Comparison of ENCODE assay signal across 8 cellular contexts in genomic region chr6:125357515-125358256, GRCh38. TPM values are rescaled to one million over a fixed set of nuclear protein-coding genes. Genes with fewer than 3 reads are reported as not detected.
DNase-seq lines count a peak whose midpoint lies in the region; ATAC-seq, FAIRE-seq and TF ChIP-seq lines count a peak whose summit lies in the region.

No MANE protein-coding gene starts in this region.

- H3K36me3 ChIP-seq in breast epithelium (no peaks in the 10 kb centered on the region), mammary epithelial cell (ENCODE audit: insufficient read depth, low read length) (no peaks in the 10 kb centered on the region), astrocyte (ENCODE audit: insufficient read depth, low read length) (no peaks in the 10 kb centered on the region), esophagus muscularis mucosa (no peaks in the 10 kb centered on the region)

- peak; percentile 61 for ATAC-seq in HG02938 (IDR thresholded peaks at IDR 0.05; ENCODE audit: unreplicated experiment)
- ATAC-seq in stimulated activated memory B cell treated with anti-CD40 and anti-IgM and Interleukin-4, amounts not matched to agents 10 μg/mL and 1 μg/mL and 100 μg/mL, for 72 hours = peak; percentile 60

- H3K9me3 Mint-ChIP-seq in astrocyte (ENCODE audit: unreplicated experiment) = no peaks in the 10 kb centered on the region
- H3K9me3 Mint-ChIP-seq in stimulated activated memory B cell treated with anti-CD40 and anti-IgM and Interleukin-4, amounts not matched to agents 10 μg/mL and 1 μg/mL and 100 μg/mL, for 72 hours = no peaks in the 10 kb centered on the region

- no peak overlapping the region for H3K4me2 ChIP-seq in mammary epithelial cell (ENCODE audit: insufficient read depth, low read depth, low read length)
- no peak overlapping the region for H3K4me2 ChIP-seq in astrocyte (ENCODE audit: low read length)

- CTCF ChIA-PET in mammary epithelial cell (lab: Charles Lee; ENCODE audit: low non-redundant PET) = no interaction called here

- H3K79me2 ChIP-seq in mammary epithelial cell (ENCODE audit: insufficient read depth, low read length) (no peaks in the 10 kb centered on the region), astrocyte (ENCODE audit: insufficient read depth, low read length) (no peaks in the 10 kb centered on the region)

- intact Hi-C loops in breast epithelium (cut with DNase I; ENCODE audit: low total_unique reads) = no loop called here
- intact Hi-C loops in mammary epithelial cell (cut with micrococcal nuclease) = no loop called here
- intact Hi-C loops in esophagus muscularis mucosa (cut with DNase I) = no loop called here

- H3K4me3 ChIP-seq in breast epithelium = no peak overlapping the region
- H3K4me3 ChIP-seq in mammary epithelial cell (replicated peaks in 1 of 3; ENCODE audit: insufficient read depth in 1 of 3, low read depth in 2 of 3, low read length in 3 of 3) = no peak overlapping the region
- no peak overlapping the region for H3K4me3 ChIP-seq in astrocyte (ENCODE audit: insufficient read depth, low read depth, low read length)
- no peak overlapping the region for H3K4me3 ChIP-seq in esophagus muscularis mucosa

- in situ Hi-C loops in mammary epithelial cell (cut with MboI; ENCODE audit: low sequenced_read_pairs in 2 of 2) = no loop called here

- no peak for TF ChIP-seq EP300 in esophagus muscularis mucosa (IDR thresholded peaks at IDR 0.05)

- peaks cover 2% of the 10 kb centered on the region for H3K27me3 Mint-ChIP-seq in astrocyte (ENCODE audit: low read depth, unreplicated experiment)
- peaks cover 37% of the 10 kb centered on the region for H3K27me3 Mint-ChIP-seq in stimulated activated memory B cell treated with anti-CD40 and anti-IgM and Interleukin-4, amounts not matched to agents 10 μg/mL and 1 μg/mL and 100 μg/mL, for 72 hours

- H4K20me1 ChIP-seq in mammary epithelial cell (ENCODE audit: insufficient read depth, low read length) (no peaks in the 10 kb centered on the region), astrocyte (ENCODE audit: insufficient read depth, low read length) (no peaks in the 10 kb centered on the region)

- H3K4me1 ChIP-seq in breast epithelium = peaks cover 0 to 3% of the 10 kb centered on the region in 2 donors
- no peaks in the 10 kb centered on the region for H3K4me1 ChIP-seq in mammary epithelial cell (ENCODE audit: insufficient read depth, low read length)
- H3K4me1 ChIP-seq in astrocyte (ENCODE audit: insufficient read depth, low read length) = peaks cover 3% of the 10 kb centered on the region
- H3K4me1 ChIP-seq in esophagus muscularis mucosa = peaks cover 2 to 11% (median 3%) of the 10 kb centered on the region in 4 donors

- DNase-seq in breast epithelium (ENCODE audit: low spot score in 2 of 2) = peak in 1 of 2 donors; percentile 32
- no peak for DNase-seq in mammary epithelial cell
- peak; percentile 26 for DNase-seq in astrocyte (ENCODE audit: low read depth)
- no peak for DNase-seq in esophagus muscularis mucosa (ENCODE audit: extremely low spot score)
- DNase-seq in NOMO-1 treated with DMSO at 0.1 percent for 48 hours (lab: John Stamatoyannopoulos, UW; ENCODE audit: unreplicated experiment) = no peak
- DNase-seq in 8988T = no peak

- H3K4me3 Mint-ChIP-seq in astrocyte (ENCODE audit: unreplicated experiment) = no peak overlapping the region
- H3K4me3 Mint-ChIP-seq in stimulated activated memory B cell treated with anti-CD40 and anti-IgM and Interleukin-4, amounts not matched to agents 10 μg/mL and 1 μg/mL and 100 μg/mL, for 72 hours = no peak overlapping the region

- dilution Hi-C loops in mammary epithelial cell (cut with HindIII; ENCODE audit: low sequenced_read_pairs) = no loop called here

- H3K27me3 ChIP-seq in breast epithelium (no peaks in the 10 kb centered on the region), mammary epithelial cell (ENCODE audit: insufficient read depth, low read length) (peaks cover 12% of the 10 kb centered on the region), astrocyte (ENCODE audit: insufficient read depth, low read length) (peaks cover 2% of the 10 kb centered on the region), esophagus muscularis mucosa (peaks cover 0 to 3% (median 0%) of the 10 kb centered on the region in 4 donors)

- H3K27ac ChIP-seq in breast epithelium (peak overlapping the region; percentile 20 to 42), mammary epithelial cell (ENCODE audit: insufficient read depth, low read depth, low read length) (no peak overlapping the region), astrocyte (ENCODE audit: low read depth, low read length) (no peak overlapping the region), esophagus muscularis mucosa (replicated peaks in 1 of 4) (no peak overlapping the region)

- H3K9ac ChIP-seq in mammary epithelial cell (ENCODE audit: insufficient read depth, low read length) = no peak overlapping the region
- no peak overlapping the region for H3K9ac ChIP-seq in astrocyte (ENCODE audit: low read length)

- TF ChIP-seq POLR2A in breast epithelium (IDR thresholded peaks at IDR 0.05) (no peak), esophagus muscularis mucosa (IDR thresholded peaks at IDR 0.05; ENCODE audit: low read depth) (no peak)

- 26% methylated on average over 8 of the region's 8 CpGs for WGBS in mammary epithelial cell (ENCODE audit: low coverage, missing lambda C conversion rate)
- WGBS in esophagus muscularis mucosa = 36% methylated on average over 8 of the region's 8 CpGs

- peaks cover 20% of the 10 kb centered on the region for H3K4me1 Mint-ChIP-seq in astrocyte (ENCODE audit: low read depth, unreplicated experiment)
- peaks cover 14% of the 10 kb centered on the region for H3K4me1 Mint-ChIP-seq in stimulated activated memory B cell treated with anti-CD40 and anti-IgM and Interleukin-4, amounts not matched to agents 10 μg/mL and 1 μg/mL and 100 μg/mL, for 72 hours

- H2AFZ ChIP-seq in mammary epithelial cell (ENCODE audit: low read depth, low read length) (no peak overlapping the region), astrocyte (ENCODE audit: low read depth, low read length) (no peak overlapping the region)

- no peak for TF ChIP-seq CTCF in breast epithelium (IDR thresholded peaks at IDR 0.05)
- TF ChIP-seq CTCF in mammary epithelial cell (conservative IDR thresholded peaks at IDR 0.05 in 1 of 2, IDR thresholded peaks at IDR 0.05 in 1 of 2; ENCODE audit: extremely low read depth in 1 of 2, insufficient read depth in 1 of 2, low read depth in 1 of 2, low read length in 2 of 2) = no peak
- no peak for TF ChIP-seq CTCF in astrocyte (IDR thresholded peaks at IDR 0.05; ENCODE audit: insufficient read depth, low read depth, low read length)
- TF ChIP-seq CTCF in esophagus muscularis mucosa (IDR thresholded peaks at IDR 0.05) = no peak

- BruUV-seq in mammary epithelial cell (replicated peaks; lab: Mats Ljungman, UMichigan) = no TSS peak

- H3K9me3 ChIP-seq in breast epithelium (no peaks in the 10 kb centered on the region), mammary epithelial cell (replicated peaks; ENCODE audit: insufficient read depth, low read length) (no peaks in the 10 kb centered on the region), astrocyte (ENCODE audit: insufficient read depth, low read depth, low read length) (no peaks in the 10 kb centered on the region), esophagus muscularis mucosa (no peaks in the 10 kb centered on the region)

- FAIRE-seq in astrocyte (lab: Jason Lieb, UNC) = no peak

- no peak overlapping the region for H3K27ac Mint-ChIP-seq in astrocyte (ENCODE audit: unreplicated experiment)
- no peak overlapping the region for H3K27ac Mint-ChIP-seq in stimulated activated memory B cell treated with anti-CD40 and anti-IgM and Interleukin-4, amounts not matched to agents 10 μg/mL and 1 μg/mL and 100 μg/mL, for 72 hours

- no peaks in the 10 kb centered on the region for H3K36me3 Mint-ChIP-seq in astrocyte (ENCODE audit: low read depth, unreplicated experiment)
- no peaks in the 10 kb centered on the region for H3K36me3 Mint-ChIP-seq in stimulated activated memory B cell treated with anti-CD40 and anti-IgM and Interleukin-4, amounts not matched to agents 10 μg/mL and 1 μg/mL and 100 μg/mL, for 72 hours

RNA-seq across cellular contexts. Expression of gene HDDC2, which starts 55.9 kb away (rescaled TPM):
- total RNA-seq in breast epithelium (10 to 100 TPM; 60.6 to 96.2 (median 88.1) TPM), mammary epithelial cell (10 to 100 TPM; 39.5 to 76.6 TPM), astrocyte (53.5 and 59.5 TPM in 2 replicates), esophagus muscularis mucosa (10 to 100 TPM; 29.6 to 47.7 (median 38.4) TPM)
- 95.7 TPM for polyA plus RNA-seq in mammary epithelial cell
- polyA minus RNA-seq in mammary epithelial cell = 63.7 TPM

Comparison
In these comparisons a context has a peak if more than half of its experiments do, and no peak if none do; other contexts are left out.
1. H3K27ac ChIP-seq: peak in breast epithelium (2 of 2); none in mammary epithelial cell (single experiment), astrocyte (single experiment) and esophagus muscularis mucosa (0 of 4).